8 cellular contexts compared by ENCODE assay signal in the genomic region with DNA sequence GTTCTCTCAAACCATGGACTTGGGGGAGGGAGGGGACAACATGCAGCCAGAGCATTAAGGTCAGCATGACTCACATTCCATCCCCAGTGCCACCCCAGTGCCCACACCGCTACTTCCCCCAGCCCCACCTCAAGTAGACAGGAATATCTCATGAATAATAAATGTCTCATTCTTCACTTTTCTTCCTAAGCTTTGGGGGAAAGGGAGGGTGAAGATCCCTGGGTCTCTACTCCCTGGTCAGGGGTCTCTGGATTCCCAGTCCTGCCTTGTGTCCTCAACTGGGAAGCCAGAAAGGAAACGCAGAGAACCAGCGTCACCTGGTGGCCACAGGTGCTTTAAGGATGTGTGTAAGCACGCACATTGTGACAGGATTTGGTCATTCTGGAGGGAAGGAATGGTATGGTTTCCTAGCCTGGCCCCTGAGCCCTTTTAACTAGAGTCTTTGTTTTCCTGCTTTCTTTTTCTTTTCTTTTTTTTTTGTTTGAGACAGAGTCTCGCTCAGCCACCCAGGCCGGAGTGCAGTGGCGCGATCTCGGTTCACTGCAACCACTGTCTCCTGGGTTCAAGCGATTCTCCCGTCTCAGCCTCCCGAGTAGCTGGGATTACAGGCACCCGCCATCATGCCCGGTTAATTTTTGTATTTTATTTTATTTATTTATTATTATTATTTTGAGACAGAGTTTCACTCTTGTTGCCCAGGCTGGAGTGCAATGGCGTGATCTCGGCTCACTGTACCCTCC. TPM values are rescaled to one million over a fixed set of nuclear protein-coding genes. Genes with fewer than 3 reads are reported as not detected.
DNase-seq lines count a peak whose midpoint lies in the region; ATAC-seq and TF ChIP-seq lines count a peak whose summit lies in the region.

No MANE protein-coding gene starts in this region.

- H3K27ac Mint-ChIP-seq in Caco-2 (ENCODE audit: unreplicated experiment) = peak overlapping the region; percentile 48
- peak overlapping the region; percentile 60 for H3K27ac Mint-ChIP-seq in activated naive CD4-positive, alpha-beta T cell treated with anti-CD3 and anti-CD28 coated beads, Interleukin-2, amount 50 U/mL, for 24 hours

- no peak overlapping the region for H3K4me3 Mint-ChIP-seq in Caco-2 (ENCODE audit: unreplicated experiment)
- H3K4me3 Mint-ChIP-seq in activated naive CD4-positive, alpha-beta T cell treated with anti-CD3 and anti-CD28 coated beads, Interleukin-2, amount 50 U/mL, for 24 hours = peak overlapping the region; percentile 31

- peaks cover 11% of the 10 kb centered on the region for H3K4me1 ChIP-seq in Caco-2

- H3K4me3 ChIP-seq in Caco-2 (ENCODE audit: low read depth, low read length) = no peak overlapping the region

- peak; percentile 46 for ATAC-seq in Right ventricle myocardium superior (ENCODE audit: poor library complexity)
- no peak for ATAC-seq in GM19395 (IDR thresholded peaks at IDR 0.05; ENCODE audit: unreplicated experiment)
- ATAC-seq in HG02981 (IDR thresholded peaks at IDR 0.05; ENCODE audit: unreplicated experiment) = no peak

- H3K9me3 ChIP-seq in Caco-2 = no peaks in the 10 kb centered on the region

- H3K36me3 ChIP-seq in Caco-2 (ENCODE audit: control insufficient read depth, insufficient read depth, low read length) = no peaks in the 10 kb centered on the region

- H3K4me1 Mint-ChIP-seq in Caco-2 (ENCODE audit: low read depth, unreplicated experiment) = no peaks in the 10 kb centered on the region
- H3K4me1 Mint-ChIP-seq in activated naive CD4-positive, alpha-beta T cell treated with anti-CD3 and anti-CD28 coated beads, Interleukin-2, amount 50 U/mL, for 24 hours = peaks cover 20% of the 10 kb centered on the region

- intact Hi-C loops in Caco-2 (cut with micrococcal nuclease; ENCODE audit: unreplicated experiment) (loop anchor here (1.0 to 2.0 kb wide), 4 partner anchors 67 to 141 kb away; a partner anchor contains a TSS), Right ventricle myocardium superior (cut with DNase I) (loop anchor here (5.0 kb wide), 1 partner anchor 144 kb away; no protein-coding TSS in a partner anchor)

- DNase-seq in Caco-2 (peak; percentile 87 to 88), KBM-7 (peak; percentile 71), Right ventricle myocardium superior (peak; percentile 85), pulmonary artery endothelial cell (ENCODE audit: low read depth, low spot score) (peak; percentile 43)

- POLR2A ChIA-PET in Caco-2 (lab: Charles Lee) = no interaction called here

- CTCF ChIA-PET in Caco-2 (lab: Charles Lee) = interaction anchor here (0.5 to 3.3 kb wide), 6 partner anchors 7 to 146 kb away, joined by 3 to 33 read pairs (median 4); no protein-coding TSS in a partner anchor

- TF ChIP-seq CTCF in Caco-2 (IDR thresholded peaks at IDR 0.05; ENCODE audit: insufficient read depth in 1 of 2, low read depth in 1 of 2, low read length in 1 of 2, severe bottlenecking in 1 of 2, unreplicated experiment in 1 of 2) = peak; percentile 90 to 97

- in situ Hi-C loops in KBM-7 (cut with MboI; ENCODE audit: low pct_unique_long_range_greater_than_20kb, low sequenced_read_pairs) = no loop called here

- no peaks in the 10 kb centered on the region for H3K27me3 ChIP-seq in Caco-2 (replicated peaks; ENCODE audit: control insufficient read depth, insufficient read depth, low read length)

- no peaks in the 10 kb centered on the region for H3K9me3 Mint-ChIP-seq in Caco-2 (ENCODE audit: unreplicated experiment)
- no peaks in the 10 kb centered on the region for H3K9me3 Mint-ChIP-seq in activated naive CD4-positive, alpha-beta T cell treated with anti-CD3 and anti-CD28 coated beads, Interleukin-2, amount 50 U/mL, for 24 hours

- no TSS peak for BruUV-seq in Caco-2 (replicated peaks; lab: Mats Ljungman, UMichigan)

- H3K27me3 Mint-ChIP-seq in Caco-2 (ENCODE audit: insufficient read depth, unreplicated experiment) = no peaks in the 10 kb centered on the region
- H3K27me3 Mint-ChIP-seq in activated naive CD4-positive, alpha-beta T cell treated with anti-CD3 and anti-CD28 coated beads, Interleukin-2, amount 50 U/mL, for 24 hours = no peaks in the 10 kb centered on the region

- H3K36me3 Mint-ChIP-seq in Caco-2 (ENCODE audit: insufficient read depth, unreplicated experiment) = no peaks in the 10 kb centered on the region
- no peaks in the 10 kb centered on the region for H3K36me3 Mint-ChIP-seq in activated naive CD4-positive, alpha-beta T cell treated with anti-CD3 and anti-CD28 coated beads, Interleukin-2, amount 50 U/mL, for 24 hours

TF ChIP-seq in PFSK-1, 5 proteins besides CTCF, POLR2A, EP300 and RAD21:
- TF ChIP-seq FOXP2 (optimal IDR thresholded peaks at IDR 0.05; ENCODE audit: borderline replicate concordance, extremely low read depth, extremely low read length, insufficient read depth) (peak; percentile 19), TAF1 (IDR thresholded peaks at IDR 0.05; ENCODE audit: borderline replicate concordance, insufficient read depth, low read length) (no peak), SIN3A (IDR thresholded peaks at IDR 0.05; ENCODE audit: borderline replicate concordance, insufficient read depth, low read length) (no peak), POLR2AphosphoS5 (IDR thresholded peaks at IDR 0.05; ENCODE audit: low read depth, low read length) (no peak)
- TF ChIP-seq, protein P1, sequence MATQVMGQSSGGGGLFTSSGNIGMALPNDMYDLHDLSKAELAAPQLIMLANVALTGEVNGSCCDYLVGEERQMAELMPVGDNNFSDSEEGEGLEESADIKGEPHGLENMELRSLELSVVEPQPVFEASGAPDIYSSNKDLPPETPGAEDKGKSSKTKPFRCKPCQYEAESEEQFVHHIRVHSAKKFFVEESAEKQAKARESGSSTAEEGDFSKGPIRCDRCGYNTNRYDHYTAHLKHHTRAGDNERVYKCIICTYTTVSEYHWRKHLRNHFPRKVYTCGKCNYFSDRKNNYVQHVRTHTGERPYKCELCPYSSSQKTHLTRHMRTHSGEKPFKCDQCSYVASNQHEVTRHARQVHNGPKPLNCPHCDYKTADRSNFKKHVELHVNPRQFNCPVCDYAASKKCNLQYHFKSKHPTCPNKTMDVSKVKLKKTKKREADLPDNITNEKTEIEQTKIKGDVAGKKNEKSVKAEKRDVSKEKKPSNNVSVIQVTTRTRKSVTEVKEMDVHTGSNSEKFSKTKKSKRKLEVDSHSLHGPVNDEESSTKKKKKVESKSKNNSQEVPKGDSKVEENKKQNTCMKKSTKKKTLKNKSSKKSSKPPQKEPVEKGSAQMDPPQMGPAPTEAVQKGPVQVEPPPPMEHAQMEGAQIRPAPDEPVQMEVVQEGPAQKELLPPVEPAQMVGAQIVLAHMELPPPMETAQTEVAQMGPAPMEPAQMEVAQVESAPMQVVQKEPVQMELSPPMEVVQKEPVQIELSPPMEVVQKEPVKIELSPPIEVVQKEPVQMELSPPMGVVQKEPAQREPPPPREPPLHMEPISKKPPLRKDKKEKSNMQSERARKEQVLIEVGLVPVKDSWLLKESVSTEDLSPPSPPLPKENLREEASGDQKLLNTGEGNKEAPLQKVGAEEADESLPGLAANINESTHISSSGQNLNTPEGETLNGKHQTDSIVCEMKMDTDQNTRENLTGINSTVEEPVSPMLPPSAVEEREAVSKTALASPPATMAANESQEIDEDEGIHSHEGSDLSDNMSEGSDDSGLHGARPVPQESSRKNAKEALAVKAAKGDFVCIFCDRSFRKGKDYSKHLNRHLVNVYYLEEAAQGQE (IDR thresholded peaks at IDR 0.05; ENCODE audit: insufficient read depth in 1 of 2, low read depth in 2 of 2, low read length in 2 of 2) = no peak
TF ChIP-seq in PFSK-1: peak in this region for 1.

RNA-seq across cellular contexts. Expression of a gene that starts 3.4 kb away (rescaled TPM):
- not detected in 2 replicates for total RNA-seq in Caco-2 (2022)
- polyA plus RNA-seq in PFSK-1 (2012; ENCODE audit: insufficient read length, low read depth) = 0.50 TPM
- not detected for total RNA-seq in Right ventricle myocardium superior
- not detected in 2 replicates for total RNA-seq in pulmonary artery endothelial cell

RNA-seq across cellular contexts. Expression of a gene that starts 23.6 kb away (rescaled TPM):
- total RNA-seq in Caco-2 (2022) (8.4 and 9.4 TPM in 2 replicates), Right ventricle myocardium superior (10.7 TPM), pulmonary artery endothelial cell (0.74 and 0.79 TPM in 2 replicates)
- polyA plus RNA-seq in PFSK-1 (2012; ENCODE audit: insufficient read length, low read depth) = 9.9 TPM

RNA-seq across cellular contexts. Expression of a gene that starts 36.0 kb away (rescaled TPM):
- 129 and 133 TPM in 2 replicates for total RNA-seq in Caco-2 (2022)
- polyA plus RNA-seq in PFSK-1 (2012; ENCODE audit: insufficient read length, low read depth) = 111 TPM
- 116 TPM for total RNA-seq in Right ventricle myocardium superior
- total RNA-seq in pulmonary artery endothelial cell = 108 and 131 TPM in 2 replicates

RNA-seq across cellular contexts. Expression of a gene that starts 58.2 kb away (rescaled TPM):
- total RNA-seq in Caco-2 (2022) = 17.3 and 22.3 TPM in 2 replicates
- 115 TPM for polyA plus RNA-seq in PFSK-1 (2012; ENCODE audit: insufficient read length, low read depth)
- 51.6 TPM for total RNA-seq in Right ventricle myocardium superior
- 848 and 1,153 TPM in 2 replicates for total RNA-seq in pulmonary artery endothelial cell
